ENCODE assay signal across 10 cellular contexts in genomic region chr10:3107426-3107961, GRCh38. TPM values are rescaled to one million over a fixed set of nuclear protein-coding genes. Genes with fewer than 3 reads are reported as not detected.
DNase-seq lines count a peak whose midpoint lies in the region; FAIRE-seq and TF ChIP-seq lines count a peak whose summit lies in the region.
"Had no signal": no experiment of that assay in that cellular context is flagged by ENCODE, and none has a peak within 500 bp of the region (broad histone marks: within the 10 kb centered on the region; RNA-seq: fewer than 3 reads in every experiment).

No MANE protein-coding gene starts in this region.

- peaks cover 13% of the 10 kb centered on the region for H3K4me1 ChIP-seq in keratinocyte (ENCODE audit: control insufficient read depth, extremely low read depth, insufficient read depth, low read length)
- no peaks in the 10 kb centered on the region for H3K4me1 ChIP-seq in smooth muscle cell (ENCODE audit: low read depth)

- peak overlapping the region in 1 of 3 experiments; percentile 39 for H3K4me3 ChIP-seq in keratinocyte (ENCODE audit: control insufficient read depth in 2 of 3, extremely low read depth in 1 of 3, insufficient read depth in 2 of 3, low read depth in 1 of 3, low read length in 3 of 3)
- no peak overlapping the region for H3K4me3 ChIP-seq in smooth muscle cell
- H3K4me3 ChIP-seq: Peyer's patch had no signal

- H3K79me2 ChIP-seq in keratinocyte (ENCODE audit: control insufficient read depth, insufficient read depth, low read length) (peaks cover 22% of the 10 kb centered on the region), smooth muscle cell (ENCODE audit: low read depth) (peaks cover 13% of the 10 kb centered on the region)

- H2AFZ ChIP-seq in keratinocyte (ENCODE audit: control insufficient read depth, low read length), result peak overlapping the region; percentile 50
- no peak overlapping the region for H2AFZ ChIP-seq in smooth muscle cell (ENCODE audit: low read depth)

- H3K27ac ChIP-seq in caudate nucleus (ENCODE audit: low read depth, low read length) (peak overlapping the region; percentile 85), keratinocyte (ENCODE audit: control insufficient read depth, insufficient read depth, low read length) (peak overlapping the region; percentile 97), smooth muscle cell (ENCODE audit: low read depth) (peak overlapping the region; percentile 94)

- WGBS in smooth muscle cell (ENCODE audit: low lambda C conversion rate), result 67% methylated on average over 22 of the region's 22 CpGs

- TF ChIP-seq CTCF in keratinocyte (optimal IDR thresholded peaks at IDR 0.05 in 1 of 3, IDR thresholded peaks at IDR 0.05 in 1 of 3, conservative IDR thresholded peaks at IDR 0.05 in 1 of 3; ENCODE audit: extremely low read depth in 1 of 3, insufficient read depth in 2 of 3, low read length in 3 of 3) (no peak), smooth muscle cell (IDR thresholded peaks at IDR 0.05; ENCODE audit: borderline replicate concordance, insufficient read depth, poor library complexity, severe bottlenecking) (no peak)

- no peaks in the 10 kb centered on the region for H3K9me3 ChIP-seq in keratinocyte (ENCODE audit: control insufficient read depth, low read depth, low read length)
- no peaks in the 10 kb centered on the region for H3K9me3 ChIP-seq in smooth muscle cell (replicated peaks; ENCODE audit: low read depth)
- H3K9me3 ChIP-seq: Peyer's patch had no signal

- no peaks in the 10 kb centered on the region for H4K20me1 ChIP-seq in keratinocyte (ENCODE audit: control insufficient read depth, extremely low read depth, insufficient read depth, low read length)
- H4K20me1 ChIP-seq in smooth muscle cell (ENCODE audit: low read depth), result peaks cover 9% of the 10 kb centered on the region

- no peaks in the 10 kb centered on the region for H3K9me1 ChIP-seq in keratinocyte (ENCODE audit: control insufficient read depth, extremely low read depth, insufficient read depth, low read length)

- H3F3A ChIP-seq in smooth muscle cell (ENCODE audit: low read depth), result no peaks in the 10 kb centered on the region

- H3K27me3 ChIP-seq in keratinocyte (ENCODE audit: control insufficient read depth, extremely low read depth, insufficient read depth, low read length), result no peaks in the 10 kb centered on the region
- H3K27me3 ChIP-seq in smooth muscle cell (ENCODE audit: low read depth), result no peaks in the 10 kb centered on the region
- H3K27me3 ChIP-seq: Peyer's patch had no signal

- H3K36me3 ChIP-seq in keratinocyte (ENCODE audit: control insufficient read depth in 2 of 2, extremely low read depth in 1 of 2, insufficient read depth in 2 of 2, low read length in 2 of 2) (peaks cover 37 to 47% of the 10 kb centered on the region in 2 experiments), smooth muscle cell (ENCODE audit: low read depth) (peaks cover 10% of the 10 kb centered on the region)

- H3K4me2 ChIP-seq in keratinocyte (ENCODE audit: control insufficient read depth, extremely low read depth, insufficient read depth, low read depth, low read length) (peak overlapping the region; percentile 82), smooth muscle cell (peak overlapping the region; percentile 53)

- dilution Hi-C loops in keratinocyte (cut with MboI; ENCODE audit: extremely low pct_ligation_motif_present, low sequenced_read_pairs), result no loop called here

- peak; percentile 92 for DNase-seq in HK-2 (ENCODE audit: unreplicated experiment)
- peak in 59 of 61 donors; percentile 38 to 92 (median 77) for DNase-seq in caudate nucleus (lab: John Stamatoyannopoulos, UW)
- DNase-seq in keratinocyte (ENCODE audit: low read depth, low spot score), result peak; percentile 92
- no peak for DNase-seq in smooth muscle cell (lab: John Stamatoyannopoulos, UW; ENCODE audit: unreplicated experiment)
- DNase-seq in NCI-H1092 (lab: John Stamatoyannopoulos, UW), result no peak
- DNase-seq in foreskin melanocyte, result no peak
- DNase-seq in effector CD8-positive, alpha-beta T cell (lab: John Stamatoyannopoulos, UW), result no peak
- DNase-seq in DMS153 (lab: John Stamatoyannopoulos, UW), result no peak
- DNase-seq: activated gamma-delta T cell had no signal

- H3K9ac ChIP-seq in keratinocyte (ENCODE audit: control insufficient read depth, extremely low read depth, insufficient read depth, low read length) (peak overlapping the region; percentile 83), smooth muscle cell (ENCODE audit: low read depth) (peak overlapping the region; percentile 72)

- FAIRE-seq in keratinocyte (lab: Jason Lieb, UNC), result peak; percentile 97

RNA-seq across cellular contexts. Expression of gene PFKP, which starts 40.1 kb away (rescaled TPM):
- polyA plus RNA-seq in keratinocyte (104 to 134 TPM (median 117 TPM) in 3 replicates), smooth muscle cell (203 and 251 TPM in 2 replicates)
- 117 TPM for polyA plus RNA-seq in keratinocyte (2011; ENCODE audit: low read depth)
- 79.3 and 111 TPM in 2 replicates for polyA plus RNA-seq in keratinocyte (2011; cell fraction: cytosol; rRNA removed)
- 162 and 174 TPM in 2 replicates for polyA plus RNA-seq in keratinocyte (2011; cell fraction: nucleus; rRNA removed)
- 134 and 205 TPM in 2 replicates for polyA plus RNA-seq in keratinocyte (2012; ENCODE audit: low replicate concordance)
- 91.1 to 184 TPM (median 107 TPM) in 3 replicates for polyA minus RNA-seq in keratinocyte
- 150 TPM for polyA minus RNA-seq in keratinocyte (2011; cell fraction: cytosol; rRNA and poly(A)+ RNA removed)
- 95.1 and 112 TPM in 2 replicates for polyA minus RNA-seq in keratinocyte (2011; cell fraction: nucleus; rRNA and poly(A)+ RNA removed)
- 178 and 183 TPM in 2 replicates for total RNA-seq in smooth muscle cell

Comparison
In these comparisons a context has a peak if more than half of its experiments do, and no peak if none do; other contexts are left out.
1. DNase-seq: peak in HK-2 (single experiment), caudate nucleus (59 of 61) and keratinocyte (single experiment); none in smooth muscle cell (single experiment), NCI-H1092 (single experiment), foreskin melanocyte (single experiment), effector CD8-positive, alpha-beta T cell (single experiment) and DMS153 (single experiment).
2. Peak in every context shown above with its lines, with median percentiles within 50 percentile points of each other: H3K27ac ChIP-seq.